In genomic region chr2:172968061-172968469, GRCh38 we compare ENCODE assay signal across 12 cellular contexts.
DNase-seq lines count a peak whose midpoint lies in the region; ATAC-seq and TF ChIP-seq lines count a peak whose summit lies in the region.
"Had no signal": no experiment of that assay in that cellular context is flagged by ENCODE, and none has a peak within 500 bp of the region (broad histone marks: within the 10 kb centered on the region; RNA-seq: fewer than 3 reads in every experiment).

No MANE protein-coding gene starts in this region.

- no peaks in the 10 kb centered on the region for H4K20me1 ChIP-seq in neural progenitor cell (ENCODE audit: low read depth)
- H4K20me1 ChIP-seq: BLaER1 had no signal

- H3K9ac ChIP-seq in neural progenitor cell = no peak overlapping the region
- H3K9ac ChIP-seq: BLaER1 had no signal

- no peak for TF ChIP-seq EP300 in transverse colon (IDR thresholded peaks at IDR 0.05; ENCODE audit: low read depth)

- no peak overlapping the region for H3K4me3 Mint-ChIP-seq in neural progenitor cell
- H3K4me3 Mint-ChIP-seq in effector memory CD8-positive, alpha-beta T cell = no peak overlapping the region

- no peaks in the 10 kb centered on the region for H3F3A ChIP-seq in neural progenitor cell (ENCODE audit: low read depth)

- no peaks in the 10 kb centered on the region for H3K36me3 Mint-ChIP-seq in neural progenitor cell
- no peaks in the 10 kb centered on the region for H3K36me3 Mint-ChIP-seq in effector memory CD8-positive, alpha-beta T cell (ENCODE audit: insufficient read depth)

- no peaks in the 10 kb centered on the region for H3K9me3 ChIP-seq in neural progenitor cell (ENCODE audit: low read depth)
- H3K9me3 ChIP-seq in transverse colon = no peaks in the 10 kb centered on the region
- H3K9me3 ChIP-seq: BLaER1 had no signal

- no peaks in the 10 kb centered on the region for H3K9me3 Mint-ChIP-seq in neural progenitor cell
- H3K9me3 Mint-ChIP-seq in effector memory CD8-positive, alpha-beta T cell = no peaks in the 10 kb centered on the region

- H3K4me2 ChIP-seq in neural progenitor cell = no peak overlapping the region
- H3K4me2 ChIP-seq: BLaER1 had no signal

- H3K27me3 ChIP-seq in neural progenitor cell (no peaks in the 10 kb centered on the region), transverse colon (no peaks in the 10 kb centered on the region)
- H3K27me3 ChIP-seq: BLaER1 had no signal

- peak overlapping the region; percentile 5 for H3K27ac Mint-ChIP-seq in neural progenitor cell
- H3K27ac Mint-ChIP-seq in effector memory CD8-positive, alpha-beta T cell = no peak overlapping the region

- DNase-seq in AG09309 (ENCODE audit: low read depth) = peak; percentile 44
- DNase-seq in RPMI7951 (ENCODE audit: low read depth) = peak; percentile 98
- DNase-seq in fibroblast of the aortic adventitia (ENCODE audit: low read depth) = peak; percentile 89
- DNase-seq in neural progenitor cell (ENCODE audit: low spot score) = no peak
- DNase-seq in transverse colon = no peak
- DNase-seq in effector memory CD8-positive, alpha-beta T cell = no peak
- no peak for DNase-seq in activated CD4-positive, CD25-positive, alpha-beta regulatory T cell treated with anti-CD3 and anti-CD28 coated beads, Interleukin-2, amount 50 U/mL, for 72 hours
- DNase-seq in SK-N-DZ (ENCODE audit: low spot score) = no peak
- DNase-seq: activated CD4-positive, alpha-beta T cell treated with anti-CD3 and anti-CD28 coated beads for 4 hours; NCI-H1105 treated with DMSO at 0.1 percent for 48 hours; OCI-M1 had no signal

- H3K36me3 ChIP-seq in neural progenitor cell (no peaks in the 10 kb centered on the region), transverse colon (no peaks in the 10 kb centered on the region)
- H3K36me3 ChIP-seq: BLaER1 had no signal

- H3K4me1 ChIP-seq in neural progenitor cell (no peaks in the 10 kb centered on the region), transverse colon (peaks cover 0 to 4% (median 2%) of the 10 kb centered on the region in 4 donors)
- H3K4me1 ChIP-seq: BLaER1 had no signal

- H3K27ac ChIP-seq in neural progenitor cell (no peak overlapping the region), transverse colon (no peak overlapping the region)
- H3K27ac ChIP-seq: BLaER1 had no signal

- no peaks in the 10 kb centered on the region for H3K79me2 ChIP-seq in neural progenitor cell (ENCODE audit: low read depth)

- H3K27me3 Mint-ChIP-seq in neural progenitor cell (ENCODE audit: insufficient read depth, low read depth) = peaks cover 3% of the 10 kb centered on the region
- peaks cover 64 to 65% of the 10 kb centered on the region in 2 donors for H3K27me3 Mint-ChIP-seq in effector memory CD8-positive, alpha-beta T cell

- TF ChIP-seq CTCF in AG09309 (IDR thresholded peaks at IDR 0.05; ENCODE audit: control insufficient read depth, insufficient read depth, low read depth, low read length, missing control alignments) (no peak), fibroblast of the aortic adventitia (IDR thresholded peaks at IDR 0.05; ENCODE audit: insufficient read depth, low read length) (no peak), neural progenitor cell (IDR thresholded peaks at IDR 0.05) (no peak), transverse colon (IDR thresholded peaks at IDR 0.05) (no peak)

- no peak for ATAC-seq in effector memory CD8-positive, alpha-beta T cell (replicated peaks)

- peaks cover 17% of the 10 kb centered on the region for H3K4me1 Mint-ChIP-seq in neural progenitor cell
- H3K4me1 Mint-ChIP-seq in effector memory CD8-positive, alpha-beta T cell (ENCODE audit: low read depth in 2 of 2) = no peaks in the 10 kb centered on the region

- no peak overlapping the region for H2AFZ ChIP-seq in neural progenitor cell (replicated peaks)

- no peak for TF ChIP-seq POLR2A in transverse colon (IDR thresholded peaks at IDR 0.05)

- intact Hi-C loops in transverse colon (cut with DNase I; ENCODE audit: low total_unique reads) = no loop called here

- in situ Hi-C loops in transverse colon (cut with MboI; ENCODE audit: low pct_ligation_motif_present in 1 of 4, low pct_unique_long_range_greater_than_20kb in 1 of 4, low sequenced_read_pairs in 3 of 4) = no loop called here

- WGBS in transverse colon (ENCODE audit: low coverage in 1 of 2), 2 donors = 83% methylated on average over 7 of the region's 7 CpGs; no CpG with 5 or more reads in 1 of the 2 donors

- H3K4me3 ChIP-seq in AG09309 (ENCODE audit: control insufficient read depth, low read depth, low read length) (no peak overlapping the region), fibroblast of the aortic adventitia (ENCODE audit: low read depth, low read length) (no peak overlapping the region), neural progenitor cell (no peak overlapping the region), transverse colon (no peak overlapping the region)
- H3K4me3 ChIP-seq: BLaER1 had no signal

Comparison
In these comparisons a context has a peak if more than half of its experiments do, and no peak if none do; other contexts are left out.
1. DNase-seq: peak in AG09309 (single experiment), RPMI7951 (single experiment) and fibroblast of the aortic adventitia (single experiment); none in neural progenitor cell (single experiment), transverse colon (single experiment), effector memory CD8-positive, alpha-beta T cell (0 of 3), activated CD4-positive, CD25-positive, alpha-beta regulatory T cell treated with anti-CD3 and anti-CD28 coated beads, Interleukin-2, amount 50 U/mL, for 72 hours (single experiment) and SK-N-DZ (single experiment).